ENCODE assay signal across 2 cellular contexts in the genomic region with DNA sequence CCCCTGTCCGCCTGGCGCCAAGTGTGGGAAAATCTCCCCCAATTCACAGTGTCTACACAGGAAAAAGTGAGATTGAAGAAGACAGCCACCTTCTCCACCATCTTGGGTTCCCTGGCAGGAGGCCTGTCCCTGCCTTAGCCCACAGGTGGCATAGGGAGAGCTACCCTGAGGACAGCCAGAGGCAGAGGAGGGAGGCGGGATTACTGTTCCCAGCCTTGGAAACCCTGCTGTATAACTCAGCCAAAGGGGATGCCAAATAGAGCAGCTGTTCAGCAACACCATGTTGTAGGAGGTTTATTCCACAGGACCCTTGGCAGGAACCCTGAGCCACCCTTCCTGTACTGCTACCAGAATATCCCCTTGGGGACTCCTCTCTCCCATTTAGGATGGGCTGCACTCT.
TF ChIP-seq lines count a peak whose summit lies in the region.

No MANE protein-coding gene starts in this region.

TF ChIP-seq in IMR-90, 13 proteins besides CTCF, POLR2A, EP300 and RAD21:
- no peak for TF ChIP-seq MAFK (IDR thresholded peaks at IDR 0.05; ENCODE audit: low read depth, low read length)
- no peak for TF ChIP-seq CHD1 (IDR thresholded peaks at IDR 0.05; ENCODE audit: low read depth, low read length)
- TF ChIP-seq CEBPB (IDR thresholded peaks at IDR 0.05; ENCODE audit: low read depth, low read length) = no peak
- TF ChIP-seq MXI1 (IDR thresholded peaks at IDR 0.05; ENCODE audit: borderline replicate concordance, low read depth, low read length) = no peak
- no peak for TF ChIP-seq MAZ (IDR thresholded peaks at IDR 0.05; ENCODE audit: borderline replicate concordance, low read depth, low read length)
- TF ChIP-seq SMC3 (IDR thresholded peaks at IDR 0.05; ENCODE audit: low read depth, low read length) = no peak
- TF ChIP-seq RFX5 (IDR thresholded peaks at IDR 0.05; ENCODE audit: low read depth, low read length) = no peak
- TF ChIP-seq BHLHE40 (IDR thresholded peaks at IDR 0.05; ENCODE audit: low read depth, low read length) = no peak
- TF ChIP-seq, protein P1, sequence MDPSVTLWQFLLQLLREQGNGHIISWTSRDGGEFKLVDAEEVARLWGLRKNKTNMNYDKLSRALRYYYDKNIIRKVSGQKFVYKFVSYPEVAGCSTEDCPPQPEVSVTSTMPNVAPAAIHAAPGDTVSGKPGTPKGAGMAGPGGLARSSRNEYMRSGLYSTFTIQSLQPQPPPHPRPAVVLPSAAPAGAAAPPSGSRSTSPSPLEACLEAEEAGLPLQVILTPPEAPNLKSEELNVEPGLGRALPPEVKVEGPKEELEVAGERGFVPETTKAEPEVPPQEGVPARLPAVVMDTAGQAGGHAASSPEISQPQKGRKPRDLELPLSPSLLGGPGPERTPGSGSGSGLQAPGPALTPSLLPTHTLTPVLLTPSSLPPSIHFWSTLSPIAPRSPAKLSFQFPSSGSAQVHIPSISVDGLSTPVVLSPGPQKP (IDR thresholded peaks at IDR 0.05; ENCODE audit: borderline replicate concordance, low read depth, low read length) = no peak
- TF ChIP-seq NFE2L2 (IDR thresholded peaks at IDR 0.05; ENCODE audit: low read depth, low read length) = no peak
- TF ChIP-seq RCOR1 (IDR thresholded peaks at IDR 0.05; ENCODE audit: insufficient replicate concordance, low read length) = no peak
- TF ChIP-seq FOS (IDR thresholded peaks at IDR 0.05; ENCODE audit: low read depth, low read length) = no peak
- TF ChIP-seq, protein P2, sequence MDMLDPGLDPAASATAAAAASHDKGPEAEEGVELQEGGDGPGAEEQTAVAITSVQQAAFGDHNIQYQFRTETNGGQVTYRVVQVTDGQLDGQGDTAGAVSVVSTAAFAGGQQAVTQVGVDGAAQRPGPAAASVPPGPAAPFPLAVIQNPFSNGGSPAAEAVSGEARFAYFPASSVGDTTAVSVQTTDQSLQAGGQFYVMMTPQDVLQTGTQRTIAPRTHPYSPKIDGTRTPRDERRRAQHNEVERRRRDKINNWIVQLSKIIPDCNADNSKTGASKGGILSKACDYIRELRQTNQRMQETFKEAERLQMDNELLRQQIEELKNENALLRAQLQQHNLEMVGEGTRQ (IDR thresholded peaks at IDR 0.05; ENCODE audit: low read depth, low read length) = no peak

TF ChIP-seq in K562, 482 proteins besides CTCF, POLR2A, EP300 and RAD21:
- TF ChIP-seq ZBTB33 (CRISPR knock-in tag; IDR thresholded peaks at IDR 0.05) = peak; percentile 64
- TF ChIP-seq ZNF75A (CRISPR knock-in tag; IDR thresholded peaks at IDR 0.05) = 0 out of 2 replicates have a peak, but pooled peaks have one; percentile 38
- TF ChIP-seq, protein P3, sequence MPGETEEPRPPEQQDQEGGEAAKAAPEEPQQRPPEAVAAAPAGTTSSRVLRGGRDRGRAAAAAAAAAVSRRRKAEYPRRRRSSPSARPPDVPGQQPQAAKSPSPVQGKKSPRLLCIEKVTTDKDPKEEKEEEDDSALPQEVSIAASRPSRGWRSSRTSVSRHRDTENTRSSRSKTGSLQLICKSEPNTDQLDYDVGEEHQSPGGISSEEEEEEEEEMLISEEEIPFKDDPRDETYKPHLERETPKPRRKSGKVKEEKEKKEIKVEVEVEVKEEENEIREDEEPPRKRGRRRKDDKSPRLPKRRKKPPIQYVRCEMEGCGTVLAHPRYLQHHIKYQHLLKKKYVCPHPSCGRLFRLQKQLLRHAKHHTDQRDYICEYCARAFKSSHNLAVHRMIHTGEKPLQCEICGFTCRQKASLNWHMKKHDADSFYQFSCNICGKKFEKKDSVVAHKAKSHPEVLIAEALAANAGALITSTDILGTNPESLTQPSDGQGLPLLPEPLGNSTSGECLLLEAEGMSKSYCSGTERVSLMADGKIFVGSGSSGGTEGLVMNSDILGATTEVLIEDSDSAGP (CRISPR knock-in tag; IDR thresholded peaks at IDR 0.05) = no peak
- TF ChIP-seq TCF3 (CRISPR knock-in tag; IDR thresholded peaks at IDR 0.05) = no peak
- TF ChIP-seq PURB (CRISPR knock-in tag; IDR thresholded peaks at IDR 0.05; ENCODE audit: low read depth) = no peak
